23 cellular contexts compared by ENCODE assay signal in genomic region chr1:114585221-114585620, GRCh38. TPM values are rescaled to one million over a fixed set of nuclear protein-coding genes. Genes with fewer than 3 reads are reported as not detected.
DNase-seq lines count a peak whose midpoint lies in the region; ATAC-seq and TF ChIP-seq lines count a peak whose summit lies in the region.
"Had no signal": no experiment of that assay in that cellular context is flagged by ENCODE, and none has a peak within 500 bp of the region (broad histone marks: within the 10 kb centered on the region; RNA-seq: fewer than 3 reads in every experiment).

No MANE protein-coding gene starts in this region.

- no peaks in the 10 kb centered on the region for H3K27me3 ChIP-seq in transverse colon
- H3K27me3 ChIP-seq: ascending aorta, esophagus muscularis mucosa, heart left ventricle had no signal

- H3K27ac ChIP-seq in transverse colon, result no peak overlapping the region
- H3K27ac ChIP-seq: A549, ascending aorta, C4-2B, esophagus muscularis mucosa, heart left ventricle had no signal

- intact Hi-C loops in transverse colon (cut with DNase I; ENCODE audit: low total_unique reads), result no loop called here

- H3K4me3 ChIP-seq in transverse colon, result no peak overlapping the region
- H3K4me3 ChIP-seq: A549, ascending aorta, esophagus muscularis mucosa, GM12878, heart left ventricle had no signal

- in situ Hi-C loops in transverse colon (cut with MboI; ENCODE audit: low pct_ligation_motif_present in 1 of 4, low pct_unique_long_range_greater_than_20kb in 1 of 4, low sequenced_read_pairs in 3 of 4), result loop anchor here in 1 of 4 donors (25.0 kb wide), 1 partner anchor 127 kb away; the partner anchor contains the start of gene NRAS

- 77 to 87% methylated on average over 1 of the region's 1 CpG for WGBS in transverse colon (ENCODE audit: low coverage in 1 of 2), 2 donors

- peak; percentile 16 for DNase-seq in NCI-H82 (lab: John Stamatoyannopoulos, UW)
- no peak for DNase-seq in NCI-H82 treated with DMSO at 0.1 percent for 48 hours (lab: John Stamatoyannopoulos, UW; ENCODE audit: unreplicated experiment)
- peak; percentile 6 for DNase-seq in amniotic epithelial cell (ENCODE audit: low read depth)
- peak; percentile 23 for DNase-seq in hepatic stellate cell (ENCODE audit: low spot score)
- no peak for DNase-seq in dermis blood vessel endothelial cell
- DNase-seq in transverse colon, result no peak
- no peak for DNase-seq in GDM1 (lab: John Stamatoyannopoulos, UW)
- DNase-seq: activated CD8-positive, alpha-beta T cell treated with anti-CD3 and anti-CD28 coated beads, Interleukin-2, amount 10 ng/mL, durations not matched to agents 7 days and 5 days; activated naive CD4-positive, alpha-beta T cell treated with anti-CD3 and anti-CD28 coated beads for 36 hours; activated T-cell treated with anti-CD3 and anti-CD28 coated beads, Interleukin-2, amount 50 U/mL, for 24 hours; effector memory CD8-positive, alpha-beta T cell; GOT3; heart left ventricle; MV-4-11; NCI-H1930; nucleus accumbens; stimulated activated CD8-positive, alpha-beta memory T cell treated with anti-CD3 and anti-CD28 coated beads, Interleukin-4, amount 100 ng/mL, for 48 hours had no signal

- ATAC-seq in HG03097 (IDR thresholded peaks at IDR 0.05; ENCODE audit: low FRiP score, unreplicated experiment), result no peak
- ATAC-seq: A549; activated CD8-positive, alpha-beta T cell treated with anti-CD3 and anti-CD28 coated beads, Interleukin-2, amount 10 ng/mL, durations not matched to agents 7 days and 5 days; effector memory CD8-positive, alpha-beta T cell; GM12878; heart left ventricle had no signal

- peaks cover under 1 to 14% (median 12%) of the 10 kb centered on the region in 4 donors for H3K4me1 ChIP-seq in transverse colon
- H3K4me1 ChIP-seq: A549 had no signal

- no peak for TF ChIP-seq CTCF in transverse colon (IDR thresholded peaks at IDR 0.05)

- H3K36me3 ChIP-seq in transverse colon, result no peaks in the 10 kb centered on the region
- H3K36me3 ChIP-seq: ascending aorta had no signal

- no peak for TF ChIP-seq POLR2A in transverse colon (IDR thresholded peaks at IDR 0.05)

- no peaks in the 10 kb centered on the region for H3K9me3 ChIP-seq in transverse colon
- H3K9me3 ChIP-seq: A549, ascending aorta, esophagus muscularis mucosa, heart left ventricle had no signal

- no peak for TF ChIP-seq EP300 in transverse colon (IDR thresholded peaks at IDR 0.05; ENCODE audit: low read depth)

RNA-seq across cellular contexts. Expression of gene BCAS2, which starts 3.8 kb away (rescaled TPM):
- total RNA-seq in dermis blood vessel endothelial cell (43.2 and 51.5 TPM in 2 replicates), transverse colon (10 to 100 TPM; 22.4 to 26.5 (median 24.5) TPM)

Comparison
In these comparisons a context has a peak if more than half of its experiments do, and no peak if none do; other contexts are left out.
1. DNase-seq: peak in NCI-H82 (single experiment), amniotic epithelial cell (single experiment) and hepatic stellate cell (single experiment); none in NCI-H82 treated with DMSO at 0.1 percent for 48 hours (single experiment), dermis blood vessel endothelial cell (single experiment), transverse colon (single experiment) and GDM1 (single experiment).